11 cellular contexts compared by ENCODE assay signal in the genomic region with DNA sequence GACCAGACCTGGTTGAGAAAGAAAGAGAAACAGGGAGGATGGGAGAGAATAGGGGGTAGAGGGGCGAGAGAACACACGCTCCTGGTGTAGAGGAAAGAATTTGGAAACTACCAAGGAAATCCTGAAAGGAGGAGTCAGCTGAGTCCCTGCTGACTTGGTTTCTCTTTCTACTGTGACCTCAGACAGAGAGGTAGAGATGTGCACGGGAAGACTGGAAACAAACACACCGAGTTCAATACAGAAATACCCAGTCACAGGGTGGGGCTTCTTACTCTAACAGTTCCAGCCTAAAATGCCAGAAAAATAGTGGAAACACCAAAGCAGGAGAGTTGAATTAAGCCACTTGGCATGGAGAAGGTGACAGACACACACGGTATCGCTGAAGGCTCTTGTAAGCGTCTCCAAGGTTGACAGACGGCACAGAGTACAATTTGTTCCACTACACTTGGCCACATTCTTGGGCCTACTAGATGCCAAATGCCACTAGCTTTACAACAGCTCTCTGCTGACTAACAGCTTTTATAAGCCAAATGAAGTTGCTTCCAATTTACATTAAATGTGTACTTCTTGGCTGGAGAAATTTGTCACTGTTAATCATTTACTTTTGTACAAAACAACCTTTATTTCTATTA. TPM values are rescaled to one million over a fixed set of nuclear protein-coding genes. Genes with fewer than 3 reads are reported as not detected.
DNase-seq lines count a peak whose midpoint lies in the region; ATAC-seq and TF ChIP-seq lines count a peak whose summit lies in the region.
"Had no signal": no experiment of that assay in that cellular context is flagged by ENCODE, and none has a peak within 500 bp of the region (broad histone marks: within the 10 kb centered on the region; RNA-seq: fewer than 3 reads in every experiment).

No MANE protein-coding gene starts in this region.

- H3K36me3 Mint-ChIP-seq in endodermal cell (ENCODE audit: low read depth) = peaks cover 13% of the 10 kb centered on the region
- H3K36me3 Mint-ChIP-seq in activated T-helper 2 cell treated with anti-CD3 and anti-CD28 coated beads, Interferon-gamma antibody, Interleukin-2, Interleukin-4, amounts not matched to agents 10 μg/mL and 5 μg/mL and 100 μg/mL, durations not matched to agents 14 hours and 24 hours and 36 hours (ENCODE audit: low read depth) = no peaks in the 10 kb centered on the region

- no peak overlapping the region for H3K23ac ChIP-seq in mesendoderm (ENCODE audit: low read length)

- ATAC-seq in upper lobe of left lung (ENCODE audit: low FRiP score in 2 of 2) = peak; percentile 88 to 91

- H3K4me1 ChIP-seq in endodermal cell (ENCODE audit: control insufficient read depth, insufficient read depth, low read length) (no peaks in the 10 kb centered on the region), mesendoderm (ENCODE audit: control insufficient read depth, low read depth, low read length) (no peaks in the 10 kb centered on the region), upper lobe of left lung (peaks cover 31 to 61% (median 43%) of the 10 kb centered on the region in 4 donors)

- H3K27ac Mint-ChIP-seq in endodermal cell = peak overlapping the region; percentile 71
- H3K27ac Mint-ChIP-seq in activated T-helper 2 cell treated with anti-CD3 and anti-CD28 coated beads, Interferon-gamma antibody, Interleukin-2, Interleukin-4, amounts not matched to agents 10 μg/mL and 5 μg/mL and 100 μg/mL, durations not matched to agents 14 hours and 24 hours and 36 hours = no peak overlapping the region

- no peak overlapping the region for H4K8ac ChIP-seq in mesendoderm (ENCODE audit: low read depth, low read length)

- no peak overlapping the region for H3K4me3 ChIP-seq in endodermal cell (ENCODE audit: low read length)
- no peak overlapping the region for H3K4me3 ChIP-seq in mesendoderm (ENCODE audit: low read length)
- peak overlapping the region in 1 of 4 donors; percentile 15 for H3K4me3 ChIP-seq in upper lobe of left lung
- H3K4me3 ChIP-seq: SK-N-MC had no signal

- H3K4me1 Mint-ChIP-seq in endodermal cell = peaks cover 25% of the 10 kb centered on the region
- peaks cover 7% of the 10 kb centered on the region for H3K4me1 Mint-ChIP-seq in activated T-helper 2 cell treated with anti-CD3 and anti-CD28 coated beads, Interferon-gamma antibody, Interleukin-2, Interleukin-4, amounts not matched to agents 10 μg/mL and 5 μg/mL and 100 μg/mL, durations not matched to agents 14 hours and 24 hours and 36 hours (ENCODE audit: low read depth)

- no peak overlapping the region for H4K5ac ChIP-seq in mesendoderm (ENCODE audit: low read length)

- H3K27me3 Mint-ChIP-seq in endodermal cell (ENCODE audit: insufficient read depth) = no peaks in the 10 kb centered on the region
- no peaks in the 10 kb centered on the region for H3K27me3 Mint-ChIP-seq in activated T-helper 2 cell treated with anti-CD3 and anti-CD28 coated beads, Interferon-gamma antibody, Interleukin-2, Interleukin-4, amounts not matched to agents 10 μg/mL and 5 μg/mL and 100 μg/mL, durations not matched to agents 14 hours and 24 hours and 36 hours (ENCODE audit: low read depth)

- no peak overlapping the region for H3K4me2 ChIP-seq in mesendoderm (ENCODE audit: low read length)

- peaks cover 2% of the 10 kb centered on the region for H3K9me3 Mint-ChIP-seq in endodermal cell
- no peaks in the 10 kb centered on the region for H3K9me3 Mint-ChIP-seq in activated T-helper 2 cell treated with anti-CD3 and anti-CD28 coated beads, Interferon-gamma antibody, Interleukin-2, Interleukin-4, amounts not matched to agents 10 μg/mL and 5 μg/mL and 100 μg/mL, durations not matched to agents 14 hours and 24 hours and 36 hours

- intact Hi-C loops in activated T-helper 2 cell treated with anti-CD3 and anti-CD28 coated beads, Interferon-gamma antibody, Interleukin-2, Interleukin-4, amounts not matched to agents 10 μg/mL and 5 μg/mL and 100 μg/mL, durations not matched to agents 14 hours and 24 hours and 36 hours (cut with micrococcal nuclease) = no loop called here

- H3K4me3 Mint-ChIP-seq in endodermal cell = no peak overlapping the region
- no peak overlapping the region for H3K4me3 Mint-ChIP-seq in activated T-helper 2 cell treated with anti-CD3 and anti-CD28 coated beads, Interferon-gamma antibody, Interleukin-2, Interleukin-4, amounts not matched to agents 10 μg/mL and 5 μg/mL and 100 μg/mL, durations not matched to agents 14 hours and 24 hours and 36 hours (ENCODE audit: low read depth)

- H3K27me3 ChIP-seq in endodermal cell (ENCODE audit: control insufficient read depth, insufficient read depth, low read length, poor library complexity, severe bottlenecking) (no peaks in the 10 kb centered on the region), mesendoderm (ENCODE audit: insufficient read depth, low read length, poor library complexity) (no peaks in the 10 kb centered on the region), upper lobe of left lung (no peaks in the 10 kb centered on the region)

- H3K9ac ChIP-seq in endodermal cell (ENCODE audit: extremely low read depth, low read length, poor library complexity, severe bottlenecking) (no peak overlapping the region), mesendoderm (ENCODE audit: low read length) (no peak overlapping the region)

- peaks cover 21% of the 10 kb centered on the region for H3K79me1 ChIP-seq in mesendoderm (ENCODE audit: low read length)

- no peak overlapping the region for H3K18ac ChIP-seq in mesendoderm (ENCODE audit: low read length)

- TF ChIP-seq POLR2A in upper lobe of left lung (IDR thresholded peaks at IDR 0.05) = no peak

- H3K56ac ChIP-seq in mesendoderm (ENCODE audit: low read length) = no peak overlapping the region

- no peak overlapping the region for H2BK15ac ChIP-seq in mesendoderm (replicated peaks; ENCODE audit: low read depth)

- no peak overlapping the region for H3K27ac ChIP-seq in endodermal cell (ENCODE audit: low read depth, low read length)
- H3K27ac ChIP-seq in mesendoderm (ENCODE audit: low read depth, low read length) = no peak overlapping the region
- peak overlapping the region; percentile 75 to 80 (median 78) for H3K27ac ChIP-seq in upper lobe of left lung
- H3K27ac ChIP-seq: SK-N-MC had no signal

- peak; percentile 9 for DNase-seq in DMS 273 (lab: John Stamatoyannopoulos, UW; ENCODE audit: unreplicated experiment)
- no peak for DNase-seq in DMS 273 treated with DMSO at 0.1 percent for 48 hours (lab: John Stamatoyannopoulos, UW)
- DNase-seq in endodermal cell = peak; percentile 33
- peak; percentile 22 for DNase-seq in mesendoderm
- peak in 1 of 2 donors; percentile 76 for DNase-seq in upper lobe of left lung
- DNase-seq in CD1c-positive myeloid dendritic cell (ENCODE audit: extremely low spot score) = no peak
- no peak for DNase-seq in NCI-H1048 (lab: John Stamatoyannopoulos, UW)
- no peak for DNase-seq in activated T-helper 2 cell treated with anti-CD3 and anti-CD28 coated beads, Interferon-gamma antibody, Interleukin-2, Interleukin-4, amounts not matched to agents 10 μg/mL and 5 μg/mL and 100 μg/mL, durations not matched to agents 14 hours and 24 hours and 36 hours (ENCODE audit: low spot score)
- DNase-seq: 8988T; activated effector memory CD4-positive, alpha-beta T cell treated with anti-CD3 and anti-CD28 coated beads, Interleukin-2, amount 50 U/mL, for 16 hours had no signal

- H3K36me3 ChIP-seq in endodermal cell (ENCODE audit: control insufficient read depth, insufficient read depth, low read length) (peaks cover 30% of the 10 kb centered on the region), mesendoderm (ENCODE audit: control insufficient read depth, insufficient read depth, low read length) (no peaks in the 10 kb centered on the region), upper lobe of left lung (no peaks in the 10 kb centered on the region)

- H3K9me3 ChIP-seq in endodermal cell (ENCODE audit: control insufficient read depth, low read length) = peaks cover 6% of the 10 kb centered on the region
- no peaks in the 10 kb centered on the region for H3K9me3 ChIP-seq in upper lobe of left lung

- no peak overlapping the region for H2BK5ac ChIP-seq in mesendoderm (ENCODE audit: low read length)

- WGBS in endodermal cell (ENCODE audit: insufficient coverage in 1 of 2, insufficient read length in 1 of 2), 2 experiments = 78 to 81% methylated on average over 8 of the region's 8 CpGs
- WGBS in mesendoderm (ENCODE audit: extremely low coverage, insufficient coverage, low lambda C conversion rate) = no CpG with 5 or more reads among the region's 8 CpGs
- 24 to 26% methylated on average over 8 of the region's 8 CpGs for WGBS in upper lobe of left lung, 2 donors

- TF ChIP-seq EP300 in upper lobe of left lung (IDR thresholded peaks at IDR 0.05) = peak in 2 of 4 donors; percentile 92 to 94

- no peak for TF ChIP-seq CTCF in endodermal cell (conservative IDR thresholded peaks at IDR 0.05)
- TF ChIP-seq CTCF in upper lobe of left lung (IDR thresholded peaks at IDR 0.05) = no peak

- H2BK120ac ChIP-seq in mesendoderm (ENCODE audit: low read depth, low read length) = no peak overlapping the region

- H3K4ac ChIP-seq in mesendoderm (ENCODE audit: low read depth, low read length) = no peak overlapping the region

- H2AK5ac ChIP-seq in mesendoderm (ENCODE audit: low read length) = no peak overlapping the region

- peaks cover 53% of the 10 kb centered on the region for H3K79me2 ChIP-seq in mesendoderm (ENCODE audit: control insufficient read depth, insufficient read depth, low read length)

RNA-seq across cellular contexts. Expression of gene LATS2, which starts 28.0 kb away (rescaled TPM):
- total RNA-seq in endodermal cell = 10 to 100 TPM; 26.2 to 35.4 TPM
- 15.3 TPM for polyA plus RNA-seq in endodermal cell (2013, experiment 1 of 2)
- 15.9 TPM for polyA plus RNA-seq in endodermal cell (2013, experiment 2 of 2)
- 11.4 TPM for polyA plus RNA-seq in mesendoderm (2013, experiment 1 of 2)
- polyA plus RNA-seq in mesendoderm (2013, experiment 2 of 2) = 11.4 TPM
- 10 to 100 TPM; 26.2 to 44.4 (median 39.5) TPM for total RNA-seq in upper lobe of left lung
- total RNA-seq in activated T-helper 2 cell treated with anti-CD3 and anti-CD28 coated beads, Interferon-gamma antibody, Interleukin-2, Interleukin-4, amounts not matched to agents 10 μg/mL and 5 μg/mL and 100 μg/mL, durations not matched to agents 14 hours and 24 hours and 36 hours = 2.6 and 2.7 TPM in 2 replicates

Comparison
In these comparisons a context has a peak if more than half of its experiments do, and no peak if none do; other contexts are left out.
1. DNase-seq: peak in DMS 273 (single experiment), endodermal cell (single experiment) and mesendoderm (single experiment); none in DMS 273 treated with DMSO at 0.1 percent for 48 hours (single experiment), CD1c-positive myeloid dendritic cell (single experiment), NCI-H1048 (single experiment) and activated T-helper 2 cell treated with anti-CD3 and anti-CD28 coated beads, Interferon-gamma antibody, Interleukin-2, Interleukin-4, amounts not matched to agents 10 μg/mL and 5 μg/mL and 100 μg/mL, durations not matched to agents 14 hours and 24 hours and 36 hours (single experiment).
2. H3K27ac ChIP-seq: peak in upper lobe of left lung (4 of 4); none in endodermal cell (single experiment) and mesendoderm (single experiment).